9 cellular contexts compared by ENCODE assay signal in the genomic region with DNA sequence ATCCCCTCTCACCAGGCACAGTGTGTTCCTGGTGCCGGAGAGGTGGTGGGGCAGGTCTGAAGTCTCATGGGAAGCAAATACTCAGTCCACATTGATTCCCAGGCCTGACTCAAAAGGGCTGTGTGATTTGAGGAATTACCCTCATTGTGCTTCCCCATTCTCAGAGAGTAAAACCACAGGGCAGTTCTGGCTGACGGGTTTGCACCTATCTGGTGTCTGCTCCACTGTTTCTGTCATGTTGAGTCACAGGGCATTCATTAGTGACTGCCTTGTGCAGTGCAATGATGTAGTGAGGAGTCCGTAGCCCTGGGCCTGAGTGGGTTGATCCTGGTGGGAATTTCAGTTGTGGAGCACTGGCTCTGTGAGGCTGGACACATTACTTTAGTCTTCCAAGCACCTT.
DNase-seq lines count a peak whose midpoint lies in the region; ATAC-seq and TF ChIP-seq lines count a peak whose summit lies in the region.
"Had no signal": no experiment of that assay in that cellular context is flagged by ENCODE, and none has a peak within 500 bp of the region (broad histone marks: within the 10 kb centered on the region; RNA-seq: fewer than 3 reads in every experiment).

No MANE protein-coding gene starts in this region.

- H3K36me3 ChIP-seq in adrenal gland (replicated peaks in 1 of 2) (no peaks in the 10 kb centered on the region), mesendoderm (ENCODE audit: control insufficient read depth, insufficient read depth, low read length) (no peaks in the 10 kb centered on the region)

- no peak overlapping the region for H3K4me2 ChIP-seq in mesendoderm (ENCODE audit: low read length)

- H3K27ac ChIP-seq in adrenal gland (no peak overlapping the region), mesendoderm (ENCODE audit: low read depth, low read length) (no peak overlapping the region)

- no peaks in the 10 kb centered on the region for H3K9me3 ChIP-seq in adrenal gland (replicated peaks in 1 of 3)

- H2BK15ac ChIP-seq in mesendoderm (replicated peaks; ENCODE audit: low read depth): no peak overlapping the region

- H3K79me2 ChIP-seq in mesendoderm (ENCODE audit: control insufficient read depth, insufficient read depth, low read length): no peaks in the 10 kb centered on the region

- H3K4me1 ChIP-seq in adrenal gland (replicated peaks in 1 of 2) (no peaks in the 10 kb centered on the region), mesendoderm (ENCODE audit: control insufficient read depth, low read depth, low read length) (no peaks in the 10 kb centered on the region)

- no peak overlapping the region for H3K4ac ChIP-seq in mesendoderm (ENCODE audit: low read depth, low read length)

- peak; percentile 84 for ATAC-seq in GM19397 (IDR thresholded peaks at IDR 0.05; ENCODE audit: unreplicated experiment)
- ATAC-seq in HG03159 (IDR thresholded peaks at IDR 0.05; ENCODE audit: unreplicated experiment): peak; percentile 86

- no peak overlapping the region for H4K8ac ChIP-seq in mesendoderm (ENCODE audit: low read depth, low read length)

- DNase-seq in Caki2 (ENCODE audit: low read depth): peak; percentile 69
- DNase-seq in adrenal gland: peak in 5 of 7 donors; percentile 23 to 56 (median 36)
- DNase-seq in iPS-NIHi7 (ENCODE audit: extremely low spot score): no peak
- no peak for DNase-seq in stimulated activated CD4-positive, alpha-beta T cell treated with anti-CD3 and anti-CD28 coated beads, Interleukin-1b, Interleukin-23, amount 100 ng/mL, for 48 hours
- no peak for DNase-seq in SW480 (ENCODE audit: low spot score)
- DNase-seq in mesendoderm: no peak
- DNase-seq: NCI-H2081 treated with DMSO at 0.1 percent for 48 hours had no signal

- in situ Hi-C loops in Caki2 (cut with HindIII; ENCODE audit: low pct_unique_long_range_greater_than_20kb, low sequenced_read_pairs): no loop called here

- H4K5ac ChIP-seq in mesendoderm (ENCODE audit: low read length): no peak overlapping the region

- H3K27me3 ChIP-seq in adrenal gland (no peaks in the 10 kb centered on the region), mesendoderm (ENCODE audit: insufficient read depth, low read length, poor library complexity) (no peaks in the 10 kb centered on the region)

- no peak overlapping the region for H3K23ac ChIP-seq in mesendoderm (ENCODE audit: low read length)

- no peak overlapping the region for H2AK5ac ChIP-seq in mesendoderm (ENCODE audit: low read length)

- no peak overlapping the region for H2BK120ac ChIP-seq in mesendoderm (ENCODE audit: low read depth, low read length)

- no peak for TF ChIP-seq CTCF in adrenal gland (IDR thresholded peaks at IDR 0.05)

- no peaks in the 10 kb centered on the region for H3K79me1 ChIP-seq in mesendoderm (ENCODE audit: low read length)

- 81 to 92% (median 82%) methylated on average over 3 of the region's 3 CpGs for WGBS in adrenal gland, 4 donors
- WGBS in mesendoderm (ENCODE audit: extremely low coverage, insufficient coverage, low lambda C conversion rate): no CpG with 5 or more reads among the region's 3 CpGs

- intact Hi-C loops in adrenal gland (cut with DNase I): no loop called here

- H3K56ac ChIP-seq in mesendoderm (ENCODE audit: low read length): no peak overlapping the region

- H3K18ac ChIP-seq in mesendoderm (ENCODE audit: low read length): no peak overlapping the region

- no peak overlapping the region for H3K9ac ChIP-seq in mesendoderm (ENCODE audit: low read length)

- no peak for TF ChIP-seq POLR2A in adrenal gland (IDR thresholded peaks at IDR 0.05)

- no peak overlapping the region for H3K4me3 ChIP-seq in adrenal gland
- H3K4me3 ChIP-seq in mesendoderm (ENCODE audit: low read length): no peak overlapping the region

- no peak overlapping the region for H2BK5ac ChIP-seq in mesendoderm (ENCODE audit: low read length)

Comparison
In these comparisons a context has a peak if more than half of its experiments do, and no peak if none do; other contexts are left out.
1. DNase-seq: peak in Caki2 (single experiment) and adrenal gland (5 of 7); none in iPS-NIHi7 (single experiment), stimulated activated CD4-positive, alpha-beta T cell treated with anti-CD3 and anti-CD28 coated beads, Interleukin-1b, Interleukin-23, amount 100 ng/mL, for 48 hours (single experiment), SW480 (single experiment) and mesendoderm (single experiment).